ENCODE assay signal across 8 cellular contexts in the genomic region with DNA sequence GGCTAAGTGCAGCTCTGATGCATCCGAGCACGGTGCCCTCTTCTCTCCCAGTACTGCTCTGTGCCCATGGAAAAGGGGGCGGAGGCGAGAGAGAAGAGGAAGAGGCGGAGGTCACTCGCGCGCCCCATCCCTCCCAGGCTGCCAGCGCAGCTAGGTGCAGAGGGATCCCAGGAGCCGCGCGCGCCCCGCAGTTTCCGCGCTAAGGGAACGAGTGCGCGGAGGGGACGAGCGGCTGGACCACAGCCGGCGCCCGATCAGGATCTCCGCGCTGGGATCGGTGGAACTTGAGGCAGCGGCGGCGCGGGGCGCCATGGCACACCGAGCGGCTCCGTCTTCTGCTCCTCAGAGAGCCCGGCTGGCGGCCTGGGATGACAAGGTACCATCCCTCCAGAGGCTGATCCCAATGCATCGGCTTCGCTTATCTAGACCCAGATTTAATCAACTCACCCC. TPM values are rescaled to one million over a fixed set of nuclear protein-coding genes. Genes with fewer than 3 reads are reported as not detected.
DNase-seq lines count a peak whose midpoint lies in the region; ATAC-seq and TF ChIP-seq lines count a peak whose summit lies in the region.

Gene PTGFR, plus strand, starts transcription at position 114 of the 450 bp plus-strand sequence. CDS start 1,770 bp downstream, outside the sequence.

- no peaks in the 10 kb centered on the region for H3K36me3 Mint-ChIP-seq in endothelial cell (ENCODE audit: low read depth, unreplicated experiment)
- H3K36me3 Mint-ChIP-seq in activated T-helper 17 cell treated with anti-CD3 and anti-CD28 coated beads, Interleukin-2, amount 50 U/mL, for 72 hours (ENCODE audit: low read depth), result no peaks in the 10 kb centered on the region

- H3K9me3 Mint-ChIP-seq in endothelial cell (ENCODE audit: unreplicated experiment), result no peaks in the 10 kb centered on the region
- no peaks in the 10 kb centered on the region for H3K9me3 Mint-ChIP-seq in activated T-helper 17 cell treated with anti-CD3 and anti-CD28 coated beads, Interleukin-2, amount 50 U/mL, for 72 hours

- H3K4me1 ChIP-seq in muscle layer of duodenum (ENCODE audit: control insufficient read depth in 1 of 2, insufficient read depth in 2 of 2, low read length in 2 of 2), result no peaks in the 10 kb centered on the region

- peak within 1 kb of the TSS; percentile 94 for H3K4me3 Mint-ChIP-seq in endothelial cell (ENCODE audit: unreplicated experiment)
- H3K4me3 Mint-ChIP-seq in activated T-helper 17 cell treated with anti-CD3 and anti-CD28 coated beads, Interleukin-2, amount 50 U/mL, for 72 hours, result no peak within 1 kb of the TSS

- peak within 1 kb of the TSS; percentile 83 for H3K27ac ChIP-seq in muscle layer of duodenum (ENCODE audit: low read length)

- no peak within 1 kb of the TSS for H3K27ac Mint-ChIP-seq in endothelial cell (ENCODE audit: unreplicated experiment)
- no peak within 1 kb of the TSS for H3K27ac Mint-ChIP-seq in activated T-helper 17 cell treated with anti-CD3 and anti-CD28 coated beads, Interleukin-2, amount 50 U/mL, for 72 hours

- H3K9me3 ChIP-seq in muscle layer of duodenum (ENCODE audit: control insufficient read depth in 1 of 2, low read length in 2 of 2), result no peaks in the 10 kb centered on the region

- peaks cover 2% of the 10 kb centered on the region for H3K27me3 Mint-ChIP-seq in endothelial cell (ENCODE audit: unreplicated experiment)
- peaks cover 30% of the 10 kb centered on the region for H3K27me3 Mint-ChIP-seq in activated T-helper 17 cell treated with anti-CD3 and anti-CD28 coated beads, Interleukin-2, amount 50 U/mL, for 72 hours

- ATAC-seq in GM18517 (IDR thresholded peaks at IDR 0.05; ENCODE audit: unreplicated experiment), result no peak
- no peak for ATAC-seq in activated T-helper 17 cell treated with anti-CD3 and anti-CD28 coated beads, Interleukin-2, amount 50 U/mL, for 72 hours (replicated peaks)
- no peak for ATAC-seq in HG02798 (IDR thresholded peaks at IDR 0.05; ENCODE audit: poor library complexity, unreplicated experiment)

- no peaks in the 10 kb centered on the region for H3K27me3 ChIP-seq in muscle layer of duodenum (ENCODE audit: low read depth, low read length)

- peaks cover 7% of the 10 kb centered on the region for H3K4me1 Mint-ChIP-seq in endothelial cell (ENCODE audit: unreplicated experiment)
- H3K4me1 Mint-ChIP-seq in activated T-helper 17 cell treated with anti-CD3 and anti-CD28 coated beads, Interleukin-2, amount 50 U/mL, for 72 hours, result no peaks in the 10 kb centered on the region

- DNase-seq in AG08395 (ENCODE audit: low spot score) (peak; percentile 47), NCI-H1105 treated with DMSO at 0.1 percent for 48 hours (lab: John Stamatoyannopoulos, UW) (peak; percentile 66), endothelial cell (ENCODE audit: low spot score) (peak; percentile 44), NCI-H146 (lab: John Stamatoyannopoulos, UW) (no peak)

- no peak for TF ChIP-seq CTCF in endothelial cell (IDR thresholded peaks at IDR 0.05; ENCODE audit: unreplicated experiment)

- no peaks in the 10 kb centered on the region for H3K36me3 ChIP-seq in muscle layer of duodenum (ENCODE audit: control insufficient read depth in 1 of 2, insufficient read depth in 2 of 2, low read length in 2 of 2)

- peak within 1 kb of the TSS; percentile 79 to 82 for H3K4me3 ChIP-seq in muscle layer of duodenum (ENCODE audit: low read depth in 1 of 2, low read length in 2 of 2)

RNA-seq across cellular contexts. Expression of gene PTGFR, which starts in this region (rescaled TPM):
- total RNA-seq in endothelial cell (ENCODE audit: unreplicated experiment), result 0.41 TPM
- total RNA-seq in activated T-helper 17 cell treated with anti-CD3 and anti-CD28 coated beads, Interleukin-2, amount 50 U/mL, for 72 hours, result not detected

Comparison
In these comparisons a context has a peak if more than half of its experiments do, and no peak if none do; other contexts are left out.
1. Peak in DNase-seq in endothelial cell; RNA of the gene not detected or under 1 TPM.